Comparison of ENCODE assay signal across 15 cellular contexts in genomic region chr3:127729556-127730056, GRCh38. TPM values are rescaled to one million over a fixed set of nuclear protein-coding genes. Genes with fewer than 3 reads are reported as not detected.
DNase-seq lines count a peak whose midpoint lies in the region; ATAC-seq, FAIRE-seq and TF ChIP-seq lines count a peak whose summit lies in the region.
"Had no signal": no experiment of that assay in that cellular context is flagged by ENCODE, and none has a peak within 500 bp of the region (broad histone marks: within the 10 kb centered on the region; RNA-seq: fewer than 3 reads in every experiment).

No MANE protein-coding gene starts in this region.

- no peak overlapping the region for H4K8ac ChIP-seq in IMR-90 (ENCODE audit: low read depth in 2 of 2, low read length in 2 of 2)

- no peak overlapping the region for H3K9ac ChIP-seq in IMR-90 (ENCODE audit: low read depth, low read length)

- peak; percentile 16 for DNase-seq in IMR-90
- DNase-seq in Right ventricle myocardium inferior (ENCODE audit: missing footprints), result no peak
- no peak for DNase-seq in gastrocnemius medialis
- no peak for DNase-seq in HTR-8/SVneo (ENCODE audit: insufficient read length, low spot score)
- DNase-seq in COLO829 (ENCODE audit: low spot score), result no peak
- DNase-seq: activated T-cell treated with anti-CD3 and anti-CD28 coated beads for 4 hours; Caco-2; NCI-H1436 treated with DMSO at 0.1 percent for 48 hours; nephron progenitor cell; stimulated activated CD4-positive, alpha-beta T cell treated with anti-CD3 and anti-CD28 coated beads, Interleukin-15, amount 100 ng/mL, for 24 hours; T1000 had no signal

- in situ Hi-C loops in IMR-90 (cut with MboI; ENCODE audit: low sequenced_read_pairs), result no loop called here
- in situ Hi-C loops in gastrocnemius medialis (cut with MboI; ENCODE audit: low sequenced_read_pairs in 4 of 4), result no loop called here

- H2AK9ac ChIP-seq in IMR-90 (replicated peaks; ENCODE audit: low read depth, low read length, poor library complexity), result no peak overlapping the region

- TF ChIP-seq POLR2A in IMR-90 (IDR thresholded peaks at IDR 0.05; ENCODE audit: low read depth, low read length), result no peak
- peak; percentile 59 for TF ChIP-seq POLR2A in Raji (IDR thresholded peaks at IDR 0.05; ENCODE audit: insufficient read depth, low read depth, low read length)
- no peak for TF ChIP-seq POLR2A in gastrocnemius medialis (IDR thresholded peaks at IDR 0.05)

- ATAC-seq in IMR-90 (ENCODE audit: low read depth) (no peak), Right ventricle myocardium inferior (peak; percentile 63), gastrocnemius medialis (peak; percentile 74 to 77), HG03280 (IDR thresholded peaks at IDR 0.05; ENCODE audit: unreplicated experiment) (no peak), GM21619 (IDR thresholded peaks at IDR 0.05; ENCODE audit: unreplicated experiment) (no peak)

- POLR2A ChIA-PET in IMR-90 (lab: Charles Lee; ENCODE audit: unreplicated experiment), result no interaction called here

- H3K27ac ChIP-seq in IMR-90 (ENCODE audit: insufficient read depth, low read length) (no peak overlapping the region), gastrocnemius medialis (peak overlapping the region in 3 of 4 donors; percentile 52 to 78 (median 61))
- H3K27ac ChIP-seq: cardiac muscle cell had no signal

- no peaks in the 10 kb centered on the region; the same call in 1 of the 2 replicates for H3K36me3 ChIP-seq in IMR-90 (ENCODE audit: control insufficient read depth, insufficient read depth, low read length)
- H3K36me3 ChIP-seq in gastrocnemius medialis, result no peaks in the 10 kb centered on the region
- H3K36me3 ChIP-seq: cardiac muscle cell had no signal

- no peak overlapping the region for H3K23ac ChIP-seq in IMR-90 (ENCODE audit: low read depth, low read length)

- no peak overlapping the region for H4K91ac ChIP-seq in IMR-90 (ENCODE audit: insufficient read depth, low read depth, low read length)

- H3K4me1 ChIP-seq in IMR-90 (ENCODE audit: control insufficient read depth, insufficient read depth, low read length) (peaks cover 13% of the 10 kb centered on the region), gastrocnemius medialis (peaks cover 13 to 47% of the 10 kb centered on the region in 2 donors)
- H3K4me1 ChIP-seq: Caco-2 had no signal

- intact Hi-C loops in IMR-90 (cut with micrococcal nuclease) (no loop called here), Right ventricle myocardium inferior (cut with DNase I) (no loop called here), gastrocnemius medialis (cut with DNase I; ENCODE audit: low total_unique reads) (no loop called here)

- dilution Hi-C loops in IMR-90 (cut with HindIII; ENCODE audit: low sequenced_read_pairs, unreplicated experiment), result no loop called here

- no peak overlapping the region for H2BK15ac ChIP-seq in IMR-90 (ENCODE audit: low read depth, low read length)

- WGBS in IMR-90 (ENCODE audit: extremely low coverage in 2 of 2, insufficient read length in 1 of 2), 2 experiments, result 90% methylated on average over 3 of the region's 4 CpGs; no CpG with 5 or more reads in 1 of the 2 experiments

- no peak for TF ChIP-seq RAD21 in IMR-90 (IDR thresholded peaks at IDR 0.05; ENCODE audit: low read length)

- no peaks in the 10 kb centered on the region for H3K27me3 ChIP-seq in IMR-90 (ENCODE audit: control insufficient read depth, insufficient read depth, low read length)
- no peaks in the 10 kb centered on the region for H3K27me3 ChIP-seq in gastrocnemius medialis
- H3K27me3 ChIP-seq: cardiac muscle cell had no signal

- no peak overlapping the region for H3K4ac ChIP-seq in IMR-90 (ENCODE audit: low read depth, low read length)

- peaks cover 38 to 53% of the 10 kb centered on the region in 2 experiments for H3K79me1 ChIP-seq in IMR-90 (ENCODE audit: low read depth in 1 of 2, low read length in 2 of 2)

- H3K4me3 ChIP-seq in IMR-90 (ENCODE audit: insufficient read depth, low read depth, low read length) (no peak overlapping the region), gastrocnemius medialis (no peak overlapping the region)
- H3K4me3 ChIP-seq: cardiac muscle cell had no signal

- no peak overlapping the region for H2BK5ac ChIP-seq in IMR-90 (ENCODE audit: low read depth, low read length, poor library complexity, severe bottlenecking)

- no peak overlapping the region for H3K4me2 ChIP-seq in IMR-90 (ENCODE audit: low read depth, low read length)

- H2AFZ ChIP-seq in IMR-90 (replicated peaks; ENCODE audit: low read length, poor library complexity), result no peak overlapping the region

- no peak overlapping the region for H3K18ac ChIP-seq in IMR-90 (ENCODE audit: low read depth, low read length)

- no peak overlapping the region for H2AK5ac ChIP-seq in IMR-90 (ENCODE audit: low read depth, low read length)

- H3K14ac ChIP-seq in IMR-90 (replicated peaks; ENCODE audit: low read depth, low read length), result no peak overlapping the region

- H3K9me3 ChIP-seq in IMR-90 (ENCODE audit: control insufficient read depth, insufficient read depth, low read length) (no peaks in the 10 kb centered on the region), gastrocnemius medialis (no peaks in the 10 kb centered on the region)
- H3K9me3 ChIP-seq: Caco-2 had no signal

- TF ChIP-seq CTCF in IMR-90 (conservative IDR thresholded peaks at IDR 0.05; ENCODE audit: low read depth, low read length) (no peak), gastrocnemius medialis (IDR thresholded peaks at IDR 0.05 in 4 of 5, conservative IDR thresholded peaks at IDR 0.05 in 1 of 5) (no peak)

- H4K5ac ChIP-seq in IMR-90 (ENCODE audit: low read depth, low read length), result no peak overlapping the region

- no TSS peak for BruUV-seq in IMR-90 (replicated peaks; lab: Mats Ljungman, UMichigan)

- no peak overlapping the region for H3K56ac ChIP-seq in IMR-90 (ENCODE audit: extremely low read depth, insufficient read depth, low read length)

- H3K9me1 ChIP-seq in IMR-90 (ENCODE audit: insufficient read depth, low read length), result peaks cover 25% of the 10 kb centered on the region

- H4K20me1 ChIP-seq in IMR-90 (ENCODE audit: insufficient read depth, low read length), result no peaks in the 10 kb centered on the region

- CTCF ChIA-PET in IMR-90 (lab: Yijun Ruan, JAX), result no interaction called here

- H2BK20ac ChIP-seq in IMR-90 (ENCODE audit: low read depth, low read length), result no peak overlapping the region

- H2BK120ac ChIP-seq in IMR-90 (ENCODE audit: low read depth, low read length), result no peak overlapping the region

- FAIRE-seq in HTR-8/SVneo (lab: Jason Lieb, UNC), result no peak

TF ChIP-seq in IMR-90, 13 proteins besides CTCF, POLR2A, EP300 and RAD21:
- TF ChIP-seq MAFK (IDR thresholded peaks at IDR 0.05; ENCODE audit: low read depth, low read length) (no peak), NFE2L2 (IDR thresholded peaks at IDR 0.05; ENCODE audit: low read depth, low read length) (peak; percentile 58), CEBPB (IDR thresholded peaks at IDR 0.05; ENCODE audit: low read depth, low read length) (peak; percentile 29; the same call in 1 of the 2 replicates)

RNA-seq across cellular contexts. Expression of gene ABTB1, which starts 56.9 kb away (rescaled TPM):
- total RNA-seq in IMR-90 (2012; rRNA removed) (3.2 and 3.3 TPM in 2 replicates), Right ventricle myocardium inferior (31.7 TPM), gastrocnemius medialis (10 to 100 TPM; 22.9 to 37.5 (median 30.1) TPM)
- 23.0 and 25.3 TPM in 2 replicates for polyA plus RNA-seq in IMR-90 (2012; rRNA removed)
- 18.6 and 29.2 TPM in 2 replicates for polyA plus RNA-seq in IMR-90 (2012; cell fraction: cytosol; rRNA removed)
- 139 and 305 TPM in 2 replicates for polyA plus RNA-seq in IMR-90 (2012; cell fraction: nucleus; rRNA removed; ENCODE audit: low replicate concordance)

Comparison
In these comparisons a context has a peak if more than half of its experiments do, and no peak if none do; other contexts are left out.
1. ATAC-seq: peak in Right ventricle myocardium inferior (single experiment) and gastrocnemius medialis (2 of 2); none in IMR-90 (single experiment), HG03280 (single experiment) and GM21619 (single experiment).